ENCODE assay signal across 19 cellular contexts in genomic region chr18:44546954-44547353, GRCh38.
"Had no signal": no experiment of that assay in that cellular context is flagged by ENCODE, and none has a peak within 500 bp of the region (broad histone marks: within the 10 kb centered on the region; RNA-seq: fewer than 3 reads in every experiment).

No MANE protein-coding gene starts in this region.

- DNase-seq: cerebellar nuclear complex; colonic mucosa; cortex of kidney; dorsolateral prefrontal cortex; effector CD4-positive, alpha-beta T cell; effector memory CD4-positive, alpha-beta T cell; foreskin keratinocyte; glutamatergic neuron; head of caudate nucleus; heart right ventricle; hippocampal formation; left cardiac atrium; left lung; left ventricle myocardium superior; lower lobe of right lung; mesendoderm; midbrain had no signal

- H3K27me3 Mint-ChIP-seq: dendritic cell treated with granulocyte-macrophage colony-stimulating factor and Interleukin-4, amounts not matched to agents 40 ng/mL and 50 ng/mL, for 4 days had no signal

- H3K9me3 Mint-ChIP-seq: dendritic cell treated with granulocyte-macrophage colony-stimulating factor and Interleukin-4, amounts not matched to agents 40 ng/mL and 50 ng/mL, for 4 days had no signal

- H3K4me3 Mint-ChIP-seq: dendritic cell treated with granulocyte-macrophage colony-stimulating factor and Interleukin-4, amounts not matched to agents 40 ng/mL and 50 ng/mL, for 4 days had no signal

- ATAC-seq: foreskin keratinocyte, gastroesophageal sphincter, heart right ventricle, left cardiac atrium, left lung, left ventricle myocardium superior, lower lobe of right lung had no signal

- H3K27ac Mint-ChIP-seq: dendritic cell treated with granulocyte-macrophage colony-stimulating factor and Interleukin-4, amounts not matched to agents 40 ng/mL and 50 ng/mL, for 4 days had no signal
